ENCODE assay signal across 14 cellular contexts in genomic region chr11:126918556-126918955, GRCh38.
DNase-seq lines count a peak whose midpoint lies in the region; ATAC-seq and TF ChIP-seq lines count a peak whose summit lies in the region.
"Had no signal": no experiment of that assay in that cellular context is flagged by ENCODE, and none has a peak within 500 bp of the region (broad histone marks: within the 10 kb centered on the region; RNA-seq: fewer than 3 reads in every experiment).

No MANE protein-coding gene starts in this region.

- DNase-seq in AG08395 (ENCODE audit: low spot score) (peak; percentile 29), H4 (ENCODE audit: low spot score) (peak; percentile 16), kidney tubule cell (ENCODE audit: low spot score) (peak; percentile 26), A172 (ENCODE audit: low spot score) (no peak), amniotic stem cell (lab: John Stamatoyannopoulos, UW) (no peak), NCI-H2171 (lab: John Stamatoyannopoulos, UW) (no peak), cortex of kidney (lab: John Stamatoyannopoulos, UW) (no peak)
- DNase-seq: CD8-positive, alpha-beta T cell; cerebellar nuclear complex; effector CD4-positive, alpha-beta T cell; NCI-H187; stimulated activated CD4-positive, alpha-beta T cell treated with anti-CD3 and anti-CD28 coated beads, Interleukin-4, amount 100 ng/mL, for 24 hours; stimulated activated naive CD8-positive, alpha-beta T cell treated with anti-CD3 and anti-CD28 coated beads, Interleukin-15, Interleukin-2, amounts not matched to agents 100 U/mL and 50 U/mL, for 24 hours had no signal

- ATAC-seq in SK-N-SH treated with all-trans-retinoic acid at 6 μM for 48 hours: peak; percentile 11; the same call in 1 of the 3 replicates
- ATAC-seq: CD8-positive, alpha-beta T cell had no signal

TF ChIP-seq in SK-N-SH treated with all-trans-retinoic acid at 6 μM for 48 hours, 23 proteins besides CTCF, POLR2A, EP300 and RAD21:
- TF ChIP-seq TCF4 (CRISPR knock-in tag; IDR thresholded peaks at IDR 0.05; ENCODE audit: borderline replicate concordance): no peak
- no peak for TF ChIP-seq CREB5 (CRISPR knock-in tag; IDR thresholded peaks at IDR 0.05; ENCODE audit: low read depth)
- TF ChIP-seq, protein P1, sequence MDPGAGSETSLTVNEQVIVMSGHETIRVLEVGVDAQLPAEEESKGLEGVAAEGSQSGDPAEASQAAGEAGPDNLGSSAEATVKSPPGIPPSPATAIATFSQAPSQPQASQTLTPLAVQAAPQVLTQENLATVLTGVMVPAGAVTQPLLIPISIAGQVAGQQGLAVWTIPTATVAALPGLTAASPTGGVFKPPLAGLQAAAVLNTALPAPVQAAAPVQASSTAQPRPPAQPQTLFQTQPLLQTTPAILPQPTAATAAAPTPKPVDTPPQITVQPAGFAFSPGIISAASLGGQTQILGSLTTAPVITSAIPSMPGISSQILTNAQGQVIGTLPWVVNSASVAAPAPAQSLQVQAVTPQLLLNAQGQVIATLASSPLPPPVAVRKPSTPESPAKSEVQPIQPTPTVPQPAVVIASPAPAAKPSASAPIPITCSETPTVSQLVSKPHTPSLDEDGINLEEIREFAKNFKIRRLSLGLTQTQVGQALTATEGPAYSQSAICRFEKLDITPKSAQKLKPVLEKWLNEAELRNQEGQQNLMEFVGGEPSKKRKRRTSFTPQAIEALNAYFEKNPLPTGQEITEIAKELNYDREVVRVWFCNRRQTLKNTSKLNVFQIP (CRISPR knock-in tag; IDR thresholded peaks at IDR 0.05; ENCODE audit: borderline replicate concordance, low read depth): no peak
- no peak for TF ChIP-seq PATZ1 (CRISPR knock-in tag; IDR thresholded peaks at IDR 0.05; ENCODE audit: borderline replicate concordance)
- TF ChIP-seq ZC3H10 (CRISPR knock-in tag; IDR thresholded peaks at IDR 0.05): no peak
- no peak for TF ChIP-seq PPARA (CRISPR knock-in tag; IDR thresholded peaks at IDR 0.05; ENCODE audit: borderline replicate concordance)
- no peak for TF ChIP-seq BACH2 (CRISPR knock-in tag; IDR thresholded peaks at IDR 0.05; ENCODE audit: borderline replicate concordance)
TF ChIP-seq in SK-N-SH treated with all-trans-retinoic acid at 6 μM for 48 hours: peak in this region for 0.

Comparison
In these comparisons a context has a peak if more than half of its experiments do, and no peak if none do; other contexts are left out.
1. DNase-seq: peak in AG08395 (single experiment), H4 (single experiment) and kidney tubule cell (single experiment); none in A172 (single experiment), amniotic stem cell (single experiment), NCI-H2171 (single experiment) and cortex of kidney (single experiment).